31 cellular contexts compared by ENCODE assay signal in genomic region chr5:31334061-31334700, GRCh38.
"Had no signal": no experiment of that assay in that cellular context is flagged by ENCODE, and none has a peak within 500 bp of the region (broad histone marks: within the 10 kb centered on the region; RNA-seq: fewer than 3 reads in every experiment).

No MANE protein-coding gene starts in this region.

- H3K4me1 ChIP-seq: SJSA1 had no signal

- DNase-seq: activated CD4-positive, alpha-beta T cell treated with anti-CD3 and anti-CD28 coated beads, Interleukin-2, amount 50 U/mL, for 4 hours; activated CD8-positive, alpha-beta T cell treated with anti-CD3 and anti-CD28 coated beads for 36 hours; activated effector memory CD4-positive, alpha-beta T cell treated with anti-CD3 and anti-CD28 coated beads, Interleukin-2, amount 50 U/mL, for 16 hours; activated naive CD4-positive, alpha-beta T cell; activated naive CD4-positive, alpha-beta T cell treated with anti-CD3 and anti-CD28 coated beads, Interleukin-2, amount 50 U/mL, for 16 hours; activated naive CD8-positive, alpha-beta T cell treated with anti-CD3 and anti-CD28 coated beads for 36 hours; activated T-cell treated with anti-CD3 and anti-CD28 coated beads, Interleukin-2, amount 50 U/mL, for 1 hour; activated T-cell treated with anti-CD3 and anti-CD28 coated beads, Interleukin-2, amount 50 U/mL, for 72 hours; amniotic stem cell; aorta; NCI-H1048; NCI-H1105 treated with DMSO at 0.1 percent for 48 hours; NCI-H1436; NCI-H1694; NCI-H1930; NCI-H2081 treated with DMSO at 0.1 percent for 48 hours; NCI-H226; NCI-H446 treated with DMSO at 0.1 percent for 48 hours; NCI-H524; NCI-H69; RPMI8226; SHP77 treated with DMSO at 0.1 percent for 48 hours; T1000; WERI-Rb-1 had no signal

- H3K27me3 Mint-ChIP-seq: activated CD4-positive, alpha-beta T cell treated with anti-CD3 and anti-CD28 coated beads, Interleukin-2, amount 10 ng/mL, durations not matched to agents 24 days and 14 days; central memory CD8-positive, alpha-beta T cell had no signal

- H3K36me3 Mint-ChIP-seq: activated naive CD8-positive, alpha-beta T cell treated with anti-CD3 and anti-CD28 coated beads for 36 hours had no signal

- H3K4me1 Mint-ChIP-seq: activated CD4-positive, alpha-beta T cell treated with anti-CD3 and anti-CD28 coated beads, Interleukin-2, amount 10 ng/mL, durations not matched to agents 24 days and 14 days; activated naive CD8-positive, alpha-beta T cell treated with anti-CD3 and anti-CD28 coated beads for 36 hours; activated T-helper 17 cell treated with anti-CD3 and anti-CD28 coated beads, Interleukin-2, amount 50 U/mL, for 72 hours; central memory CD8-positive, alpha-beta T cell had no signal

- H3K27me3 ChIP-seq: cardiac muscle cell, SJSA1 had no signal

- H3K9me3 ChIP-seq: SJSA1 had no signal

- H3K36me3 ChIP-seq: cardiac muscle cell, SJSA1, WERI-Rb-1 had no signal

- H3K4me3 Mint-ChIP-seq: activated CD4-positive, alpha-beta T cell treated with anti-CD3 and anti-CD28 coated beads, Interleukin-2, amount 10 ng/mL, durations not matched to agents 24 days and 14 days; activated CD8-positive, alpha-beta T cell treated with anti-CD3 and anti-CD28 coated beads for 36 hours; activated naive CD8-positive, alpha-beta T cell treated with anti-CD3 and anti-CD28 coated beads for 36 hours; activated T-cell treated with anti-CD3 and anti-CD28 coated beads, Interleukin-2, amount 50 U/mL, for 72 hours; activated T-helper 17 cell treated with anti-CD3 and anti-CD28 coated beads, Interleukin-2, amount 50 U/mL, for 72 hours; central memory CD8-positive, alpha-beta T cell had no signal

- H3K9me3 Mint-ChIP-seq: activated CD4-positive, alpha-beta T cell treated with anti-CD3 and anti-CD28 coated beads, Interleukin-2, amount 10 ng/mL, durations not matched to agents 24 days and 14 days; activated CD8-positive, alpha-beta T cell treated with anti-CD3 and anti-CD28 coated beads for 36 hours; activated naive CD8-positive, alpha-beta T cell treated with anti-CD3 and anti-CD28 coated beads for 36 hours; activated T-cell treated with anti-CD3 and anti-CD28 coated beads, Interleukin-2, amount 50 U/mL, for 72 hours; activated T-helper 17 cell treated with anti-CD3 and anti-CD28 coated beads, Interleukin-2, amount 50 U/mL, for 72 hours; central memory CD8-positive, alpha-beta T cell had no signal

- H3K27ac ChIP-seq: cardiac muscle cell, KMS-11, SJSA1, WERI-Rb-1 had no signal

- ATAC-seq: activated CD8-positive, alpha-beta T cell treated with anti-CD3 and anti-CD28 coated beads for 36 hours; activated T-cell treated with anti-CD3 and anti-CD28 coated beads, Interleukin-2, amount 50 U/mL, for 72 hours; activated T-helper 17 cell treated with anti-CD3 and anti-CD28 coated beads, Interleukin-2, amount 50 U/mL, for 72 hours; Panc1 had no signal

- H3K9ac ChIP-seq: KMS-11 had no signal

- H3K4me3 ChIP-seq: cardiac muscle cell, SJSA1 had no signal

- H3K27ac Mint-ChIP-seq: activated CD4-positive, alpha-beta T cell treated with anti-CD3 and anti-CD28 coated beads, Interleukin-2, amount 10 ng/mL, durations not matched to agents 24 days and 14 days; activated CD8-positive, alpha-beta T cell treated with anti-CD3 and anti-CD28 coated beads for 36 hours; activated naive CD8-positive, alpha-beta T cell treated with anti-CD3 and anti-CD28 coated beads for 36 hours; activated T-cell treated with anti-CD3 and anti-CD28 coated beads, Interleukin-2, amount 50 U/mL, for 72 hours; activated T-helper 17 cell treated with anti-CD3 and anti-CD28 coated beads, Interleukin-2, amount 50 U/mL, for 72 hours had no signal

- H3K4me2 ChIP-seq: KMS-11 had no signal
